19 cellular contexts compared by ENCODE assay signal in the genomic region with DNA sequence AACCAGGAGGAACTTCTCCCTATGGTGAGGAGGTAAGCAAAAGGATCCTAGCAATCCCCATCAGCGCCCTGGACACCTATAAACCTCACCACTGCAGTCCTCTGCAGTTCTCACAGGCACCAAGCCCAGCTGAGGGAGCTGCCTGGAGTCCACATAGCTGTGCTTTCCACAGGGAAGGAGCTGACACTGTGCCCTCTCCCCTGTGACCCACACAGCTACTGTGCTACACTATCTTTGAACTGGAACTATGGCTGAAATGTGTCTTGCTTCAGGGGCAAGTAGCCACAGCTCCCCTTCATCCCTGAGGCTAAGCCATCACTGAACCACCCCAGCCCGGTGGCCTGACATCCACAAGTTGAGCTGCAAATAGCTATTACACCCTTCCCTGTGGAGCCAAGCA.
DNase-seq lines count a peak whose midpoint lies in the region; ATAC-seq, FAIRE-seq and TF ChIP-seq lines count a peak whose summit lies in the region.
"Had no signal": no experiment of that assay in that cellular context is flagged by ENCODE, and none has a peak within 500 bp of the region (broad histone marks: within the 10 kb centered on the region; RNA-seq: fewer than 3 reads in every experiment).

No MANE protein-coding gene starts in this region.

- H3K4me2 ChIP-seq in Loucy (ENCODE audit: low read depth, low read length, poor library complexity, severe bottlenecking) (no peak overlapping the region), H1 (ENCODE audit: insufficient read depth in 1 of 2, low read depth in 2 of 2, low read length in 2 of 2) (no peak overlapping the region), trophoblast cell (ENCODE audit: low read length) (no peak overlapping the region)
- H3K4me2 ChIP-seq: GM23338 had no signal

- POLR2A ChIA-PET in H1 (lab: Charles Lee; ENCODE audit: partially characterized antibody): no interaction called here

- H3K79me2 ChIP-seq in Loucy (ENCODE audit: insufficient read depth, low read length) (no peaks in the 10 kb centered on the region), H1 (ENCODE audit: control insufficient read depth in 1 of 2, insufficient read depth in 2 of 2, low read length in 2 of 2) (no peaks in the 10 kb centered on the region), trophoblast cell (ENCODE audit: control insufficient read depth, insufficient read depth, low read length, poor library complexity) (no peaks in the 10 kb centered on the region)

- H4K20me1 ChIP-seq in Loucy (ENCODE audit: insufficient read depth, low read length, poor library complexity, severe bottlenecking): no peaks in the 10 kb centered on the region
- no peaks in the 10 kb centered on the region for H4K20me1 ChIP-seq in H1 (replicated peaks in 1 of 2; ENCODE audit: control insufficient read depth in 1 of 2, insufficient read depth in 2 of 2, low read length in 2 of 2)

- no peaks in the 10 kb centered on the region for H3F3A ChIP-seq in Loucy (ENCODE audit: low read depth)

- H2AK5ac ChIP-seq in H1 (ENCODE audit: low read depth, low read length): no peak overlapping the region
- H2AK5ac ChIP-seq in trophoblast cell (ENCODE audit: low read length): no peak overlapping the region

- no peak for TF ChIP-seq EP300 in H1 (IDR thresholded peaks at IDR 0.05; ENCODE audit: borderline replicate concordance in 1 of 2, low read depth in 2 of 2, low read length in 2 of 2)

- H2BK20ac ChIP-seq in H1 (ENCODE audit: low read length): no peak overlapping the region

- FAIRE-seq in H1 (lab: Jason Lieb, UNC): no peak
- FAIRE-seq: GM12878, GM19239, H54 had no signal

- peak overlapping the region; percentile 35; the same call in 1 of the 2 replicates for H4K8ac ChIP-seq in H1 (ENCODE audit: extremely low read depth, insufficient read depth, low read length)
- H4K8ac ChIP-seq in trophoblast cell (ENCODE audit: low read depth, low read length): no peak overlapping the region

- H3K4ac ChIP-seq in H1 (replicated peaks; ENCODE audit: insufficient read length, low read depth, low read length) (no peak overlapping the region), trophoblast cell (ENCODE audit: low read depth, low read length) (no peak overlapping the region)

- H3K9me3 ChIP-seq in Loucy (ENCODE audit: insufficient read depth, low read depth, low read length): no peaks in the 10 kb centered on the region
- no peaks in the 10 kb centered on the region for H3K9me3 ChIP-seq in H1 (ENCODE audit: insufficient read depth in 2 of 2, low read depth in 1 of 2, low read length in 1 of 2)
- H3K9me3 ChIP-seq in trophoblast cell (ENCODE audit: insufficient read depth, low read depth, low read length): no peaks in the 10 kb centered on the region
- H3K9me3 ChIP-seq: HAP-1 had no signal

- CTCF ChIA-PET in H1 (lab: Charles Lee; ENCODE audit: partially characterized antibody): interaction anchor here (0.6 to 1.7 kb wide), 6 partner anchors 18 to 1638 kb away, joined by 3 to 6 read pairs (median 3); no protein-coding TSS in a partner anchor

- H2AFZ ChIP-seq in Loucy (ENCODE audit: low read length) (0 out of 2 replicates have a peak overlapping the region, but pooled peaks have one; percentile 2), H1 (ENCODE audit: low read length) (peak overlapping the region; percentile 27; the same call in 1 of the 2 replicates), trophoblast cell (ENCODE audit: insufficient read depth, low read length, poor library complexity) (no peak overlapping the region)
- H2AFZ ChIP-seq: GM23338 had no signal

- H2BK120ac ChIP-seq in H1 (replicated peaks; ENCODE audit: low read depth, low read length) (no peak overlapping the region), trophoblast cell (ENCODE audit: insufficient read depth, low read length, poor library complexity) (no peak overlapping the region)

- H3K36me3 ChIP-seq in Loucy (ENCODE audit: insufficient read depth, low read length) (no peaks in the 10 kb centered on the region), H1 (ENCODE audit: control insufficient read depth in 2 of 4, insufficient read depth in 4 of 4, low read length in 3 of 4) (no peaks in the 10 kb centered on the region), trophoblast cell (ENCODE audit: control insufficient read depth in 1 of 2, insufficient read depth in 2 of 2, low read length in 2 of 2) (no peaks in the 10 kb centered on the region)
- H3K36me3 ChIP-seq: HAP-1 had no signal

- H3K56ac ChIP-seq in H1 (replicated peaks; ENCODE audit: insufficient read length, low read depth, low read length): no peak overlapping the region

- no peak overlapping the region for H2BK5ac ChIP-seq in H1 (ENCODE audit: low read depth, low read length)
- no peak overlapping the region for H2BK5ac ChIP-seq in trophoblast cell (ENCODE audit: low read depth, low read length, poor library complexity)

- H3K9ac ChIP-seq in Loucy (ENCODE audit: low read depth, low read length, poor library complexity, severe bottlenecking) (no peak overlapping the region), H1 (replicated peaks in 1 of 4; ENCODE audit: extremely low read depth in 1 of 4, low read depth in 3 of 4, low read length in 3 of 4) (no peak overlapping the region), trophoblast cell (ENCODE audit: low read length) (no peak overlapping the region)

- ATAC-seq in HG02763 (IDR thresholded peaks at IDR 0.05; ENCODE audit: unreplicated experiment): no peak
- ATAC-seq: GM12878, GM23338 had no signal

- no peaks in the 10 kb centered on the region for H3K27me3 ChIP-seq in Loucy (ENCODE audit: insufficient read depth, low read length, poor library complexity, severe bottlenecking)
- H3K27me3 ChIP-seq in H1 (replicated peaks in 1 of 4; ENCODE audit: control insufficient read depth in 3 of 4, extremely low read depth in 1 of 4, insufficient read depth in 3 of 4, low read length in 3 of 4): no peaks in the 10 kb centered on the region
- no peaks in the 10 kb centered on the region for H3K27me3 ChIP-seq in trophoblast cell (ENCODE audit: insufficient read depth, low read length)

- H2BK15ac ChIP-seq in H1 (ENCODE audit: low read length): no peak overlapping the region

- WGBS in H1 (ENCODE audit: extremely low coverage in 1 of 2, insufficient coverage in 1 of 2, insufficient read length in 1 of 2, insufficient replicate concordance in 2 of 2, low coverage in 1 of 2, low lambda C conversion rate in 2 of 2, missing lambda C conversion rate in 1 of 2), 2 experiments: 92% methylated on average over 2 of the region's 2 CpGs; no CpG with 5 or more reads in 1 of the 2 experiments
- WGBS in trophoblast cell (ENCODE audit: extremely low coverage, insufficient coverage, insufficient read length): no CpG with 5 or more reads among the region's 2 CpGs

- no peak for TF ChIP-seq RAD21 in H1 (IDR thresholded peaks at IDR 0.05 in 1 of 2, conservative IDR thresholded peaks at IDR 0.05 in 1 of 2; ENCODE audit: low read depth in 2 of 2, low read length in 2 of 2)

- no peak overlapping the region for H3K23ac ChIP-seq in H1 (ENCODE audit: insufficient read length)
- no peak overlapping the region for H3K23ac ChIP-seq in trophoblast cell (ENCODE audit: low read length)

- no peak overlapping the region for H4K12ac ChIP-seq in trophoblast cell (ENCODE audit: low read depth, low read length)

- H3K9me2 ChIP-seq in Loucy (replicated peaks; ENCODE audit: low read depth, low read length): no peaks in the 10 kb centered on the region

- H3K23me2 ChIP-seq in H1 (ENCODE audit: low read depth, low read length): no peaks in the 10 kb centered on the region

- DNase-seq in H1 (ENCODE audit: low read depth in 1 of 2, low spot score in 2 of 2) (no peak), trophoblast cell (no peak), NCI-H524 (lab: John Stamatoyannopoulos, UW) (no peak), DMS79 treated with DMSO at 0.1 percent for 48 hours (lab: John Stamatoyannopoulos, UW) (no peak)
- DNase-seq: C1 segment of cervical spinal cord; Calu3; CD4-positive, alpha-beta memory T cell; COR-L47; DMS53; EL; GDM1; HFFc6 had no signal

- H3K4me3 ChIP-seq in Loucy (ENCODE audit: low read length, poor library complexity, severe bottlenecking) (no peak overlapping the region), H1 (ENCODE audit: extremely low read depth in 1 of 4, insufficient read depth in 2 of 4, low read depth in 3 of 4, low read length in 4 of 4) (no peak overlapping the region), trophoblast cell (ENCODE audit: low read depth, low read length) (peak overlapping the region; percentile 37)
- H3K4me3 ChIP-seq: GM12878, GM23338, HAP-1 had no signal

- H3K27ac ChIP-seq in H1 (ENCODE audit: low read depth, low read length) (no peak overlapping the region), trophoblast cell (ENCODE audit: low read depth, low read length) (no peak overlapping the region)

- no peak for TF ChIP-seq CTCF in Loucy (conservative IDR thresholded peaks at IDR 0.05; ENCODE audit: low read length)
- no peak for TF ChIP-seq CTCF in H1 (IDR thresholded peaks at IDR 0.05; ENCODE audit: control extremely low read depth in 1 of 3, insufficient read depth in 1 of 3, low read depth in 1 of 3, low read length in 3 of 3)

- H2BK12ac ChIP-seq in H1 (ENCODE audit: low read depth, low read length) (0 out of 2 replicates have a peak overlapping the region, but pooled peaks have one; percentile 17), trophoblast cell (ENCODE audit: low read length) (no peak overlapping the region)

- H3K18ac ChIP-seq in H1 (ENCODE audit: extremely low read depth, low read length) (no peak overlapping the region), trophoblast cell (ENCODE audit: low read length) (no peak overlapping the region)

- H4K91ac ChIP-seq in H1 (replicated peaks; ENCODE audit: insufficient read length, low read length) (no peak overlapping the region), trophoblast cell (ENCODE audit: low read depth, low read length) (no peak overlapping the region)

- H4K5ac ChIP-seq in H1 (ENCODE audit: insufficient read length, low read depth, low read length): no peak overlapping the region

- no peak overlapping the region for H3K14ac ChIP-seq in H1 (ENCODE audit: insufficient read length)
- no peak overlapping the region for H3K14ac ChIP-seq in trophoblast cell (ENCODE audit: low read length)

- H3K79me1 ChIP-seq in H1 (ENCODE audit: low read depth, low read length) (no peaks in the 10 kb centered on the region), trophoblast cell (ENCODE audit: low read length) (no peaks in the 10 kb centered on the region)

- H3K4me1 ChIP-seq in Loucy (ENCODE audit: insufficient read depth, low read length, poor library complexity, severe bottlenecking): no peaks in the 10 kb centered on the region
- peaks cover 0 to 3% (median 0%) of the 10 kb centered on the region in 4 experiments; a peak in 1 of 7 replicates for H3K4me1 ChIP-seq in H1 (replicated peaks in 1 of 4; ENCODE audit: control insufficient read depth in 3 of 4, insufficient read depth in 4 of 4, low read length in 3 of 4)
- H3K4me1 ChIP-seq in trophoblast cell (ENCODE audit: control insufficient read depth in 1 of 2, insufficient read depth in 2 of 2, low read length in 2 of 2): no peaks in the 10 kb centered on the region
- H3K4me1 ChIP-seq: HAP-1 had no signal

- no peak for TF ChIP-seq POLR2A in H1 (IDR thresholded peaks at IDR 0.05; ENCODE audit: control extremely low read depth in 1 of 2, low read depth in 2 of 2, low read length in 2 of 2)

TF ChIP-seq in H1, 55 proteins besides CTCF, POLR2A, EP300 and RAD21 (continues in another document):
- no peak for TF ChIP-seq KDM1A (IDR thresholded peaks at IDR 0.05; ENCODE audit: borderline replicate concordance, low read length)
- TF ChIP-seq TEAD4 (IDR thresholded peaks at IDR 0.05; ENCODE audit: low read depth, low read length): no peak
